3 cellular contexts compared by ENCODE assay signal in the genomic region with DNA sequence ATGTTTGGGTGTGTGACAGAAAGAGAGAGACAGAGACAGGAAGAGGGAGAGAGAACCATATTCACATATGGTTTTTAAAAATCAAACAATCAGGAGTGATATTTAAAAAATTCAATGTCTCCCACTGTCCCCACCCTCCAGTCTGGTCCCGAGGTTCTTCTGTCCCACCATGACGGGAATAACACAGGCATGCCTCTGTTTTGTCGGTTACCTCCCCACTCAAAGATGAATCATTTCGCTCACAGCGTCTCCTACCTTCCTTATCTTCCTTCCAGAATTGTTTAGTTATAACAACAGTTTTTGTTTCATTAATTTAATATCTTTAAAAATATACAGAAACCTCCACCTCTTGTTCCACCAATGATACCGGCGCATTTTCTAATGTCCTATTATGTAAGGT.
TF ChIP-seq lines count a peak whose summit lies in the region.

No MANE protein-coding gene starts in this region.

TF ChIP-seq in IMR-90, 13 proteins besides CTCF, POLR2A, EP300 and RAD21 (continued from another document):
- no peak for TF ChIP-seq MAFK (IDR thresholded peaks at IDR 0.05; ENCODE audit: low read depth, low read length)
- no peak for TF ChIP-seq USF2 (IDR thresholded peaks at IDR 0.05; ENCODE audit: low read depth, low read length)
- no peak for TF ChIP-seq CHD1 (IDR thresholded peaks at IDR 0.05; ENCODE audit: low read depth, low read length)
- no peak for TF ChIP-seq RFX5 (IDR thresholded peaks at IDR 0.05; ENCODE audit: low read depth, low read length)
- TF ChIP-seq RCOR1 (IDR thresholded peaks at IDR 0.05; ENCODE audit: insufficient replicate concordance, low read length): no peak
- no peak for TF ChIP-seq CEBPB (IDR thresholded peaks at IDR 0.05; ENCODE audit: low read depth, low read length)
- TF ChIP-seq, protein P1, sequence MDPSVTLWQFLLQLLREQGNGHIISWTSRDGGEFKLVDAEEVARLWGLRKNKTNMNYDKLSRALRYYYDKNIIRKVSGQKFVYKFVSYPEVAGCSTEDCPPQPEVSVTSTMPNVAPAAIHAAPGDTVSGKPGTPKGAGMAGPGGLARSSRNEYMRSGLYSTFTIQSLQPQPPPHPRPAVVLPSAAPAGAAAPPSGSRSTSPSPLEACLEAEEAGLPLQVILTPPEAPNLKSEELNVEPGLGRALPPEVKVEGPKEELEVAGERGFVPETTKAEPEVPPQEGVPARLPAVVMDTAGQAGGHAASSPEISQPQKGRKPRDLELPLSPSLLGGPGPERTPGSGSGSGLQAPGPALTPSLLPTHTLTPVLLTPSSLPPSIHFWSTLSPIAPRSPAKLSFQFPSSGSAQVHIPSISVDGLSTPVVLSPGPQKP (IDR thresholded peaks at IDR 0.05; ENCODE audit: borderline replicate concordance, low read depth, low read length): no peak
- TF ChIP-seq FOS (IDR thresholded peaks at IDR 0.05; ENCODE audit: low read depth, low read length): no peak

TF ChIP-seq in HEK293T, 16 proteins besides CTCF, POLR2A, EP300 and RAD21 (continued from another document):
- TF ChIP-seq FOXM1 (IDR thresholded peaks at IDR 0.05; ENCODE audit: borderline replicate concordance): no peak
- TF ChIP-seq SUZ12 (IDR thresholded peaks at IDR 0.05): no peak
- no peak for TF ChIP-seq CTBP1 (IDR thresholded peaks at IDR 0.05; ENCODE audit: borderline replicate concordance)

TF ChIP-seq in SK-N-SH treated with all-trans-retinoic acid at 6 μM for 48 hours, 23 proteins besides CTCF, POLR2A, EP300 and RAD21 (continued from another document):
- TF ChIP-seq CSRNP3 (CRISPR knock-in tag; IDR thresholded peaks at IDR 0.05): no peak
- TF ChIP-seq, protein P2, sequence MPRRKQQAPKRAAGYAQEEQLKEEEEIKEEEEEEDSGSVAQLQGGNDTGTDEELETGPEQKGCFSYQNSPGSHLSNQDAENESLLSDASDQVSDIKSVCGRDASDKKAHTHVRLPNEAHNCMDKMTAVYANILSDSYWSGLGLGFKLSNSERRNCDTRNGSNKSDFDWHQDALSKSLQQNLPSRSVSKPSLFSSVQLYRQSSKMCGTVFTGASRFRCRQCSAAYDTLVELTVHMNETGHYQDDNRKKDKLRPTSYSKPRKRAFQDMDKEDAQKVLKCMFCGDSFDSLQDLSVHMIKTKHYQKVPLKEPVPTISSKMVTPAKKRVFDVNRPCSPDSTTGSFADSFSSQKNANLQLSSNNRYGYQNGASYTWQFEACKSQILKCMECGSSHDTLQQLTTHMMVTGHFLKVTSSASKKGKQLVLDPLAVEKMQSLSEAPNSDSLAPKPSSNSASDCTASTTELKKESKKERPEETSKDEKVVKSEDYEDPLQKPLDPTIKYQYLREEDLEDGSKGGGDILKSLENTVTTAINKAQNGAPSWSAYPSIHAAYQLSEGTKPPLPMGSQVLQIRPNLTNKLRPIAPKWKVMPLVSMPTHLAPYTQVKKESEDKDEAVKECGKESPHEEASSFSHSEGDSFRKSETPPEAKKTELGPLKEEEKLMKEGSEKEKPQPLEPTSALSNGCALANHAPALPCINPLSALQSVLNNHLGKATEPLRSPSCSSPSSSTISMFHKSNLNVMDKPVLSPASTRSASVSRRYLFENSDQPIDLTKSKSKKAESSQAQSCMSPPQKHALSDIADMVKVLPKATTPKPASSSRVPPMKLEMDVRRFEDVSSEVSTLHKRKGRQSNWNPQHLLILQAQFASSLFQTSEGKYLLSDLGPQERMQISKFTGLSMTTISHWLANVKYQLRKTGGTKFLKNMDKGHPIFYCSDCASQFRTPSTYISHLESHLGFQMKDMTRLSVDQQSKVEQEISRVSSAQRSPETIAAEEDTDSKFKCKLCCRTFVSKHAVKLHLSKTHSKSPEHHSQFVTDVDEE (CRISPR knock-in tag; IDR thresholded peaks at IDR 0.05): no peak
- no peak for TF ChIP-seq TCF4 (CRISPR knock-in tag; IDR thresholded peaks at IDR 0.05; ENCODE audit: borderline replicate concordance)
- TF ChIP-seq BACH2 (CRISPR knock-in tag; IDR thresholded peaks at IDR 0.05; ENCODE audit: borderline replicate concordance): no peak
- TF ChIP-seq ZFP3 (CRISPR knock-in tag; IDR thresholded peaks at IDR 0.05): no peak
- no peak for TF ChIP-seq POU6F1 (CRISPR knock-in tag; IDR thresholded peaks at IDR 0.05; ENCODE audit: borderline replicate concordance, low read depth)
TF ChIP-seq in SK-N-SH treated with all-trans-retinoic acid at 6 μM for 48 hours: peak in this region for 0.
